ENCODE assay signal across 1 cellular context in genomic region chr2:181466661-181467576, GRCh38.
TF ChIP-seq lines count a peak whose summit lies in the region.

No MANE protein-coding gene starts in this region.

TF ChIP-seq in H1, 55 proteins besides CTCF, POLR2A, EP300 and RAD21 (continued from another document):
- TF ChIP-seq HDAC6 (IDR thresholded peaks at IDR 0.05; ENCODE audit: low read depth, low read length) (no peak), CHD7 (IDR thresholded peaks at IDR 0.05; ENCODE audit: insufficient replicate concordance, low read length) (peak; percentile 40), KDM5A (IDR thresholded peaks at IDR 0.05; ENCODE audit: low read length) (no peak), EGR1 (IDR thresholded peaks at IDR 0.05; ENCODE audit: borderline replicate concordance, low read depth, low read length) (no peak), POLR2AphosphoS5 (IDR thresholded peaks at IDR 0.05; ENCODE audit: low read depth, low read length) (no peak), GABPA (IDR thresholded peaks at IDR 0.05; ENCODE audit: borderline replicate concordance, insufficient read depth, low read length) (no peak), RNF2 (IDR thresholded peaks at IDR 0.05; ENCODE audit: borderline replicate concordance, low read depth, low read length, missing control alignments, poor library complexity, severe bottlenecking) (no peak), TEAD4 (IDR thresholded peaks at IDR 0.05; ENCODE audit: low read depth, low read length) (peak; percentile 54; the same call in 1 of the 2 replicates), CBX8 (IDR thresholded peaks at IDR 0.05; ENCODE audit: borderline replicate concordance, low read depth, low read length) (no peak), FOSL1 (IDR thresholded peaks at IDR 0.05; ENCODE audit: insufficient read depth, low read depth, low read length) (no peak), RFX5 (IDR thresholded peaks at IDR 0.05; ENCODE audit: borderline replicate concordance, low read depth, low read length) (no peak), ATF3 (IDR thresholded peaks at IDR 0.05; ENCODE audit: insufficient read depth, low read depth, low read length) (no peak), HDAC2 (IDR thresholded peaks at IDR 0.05; ENCODE audit: borderline replicate concordance in 1 of 2, low read depth in 2 of 2, low read length in 2 of 2) (no peak), SP2 (IDR thresholded peaks at IDR 0.05; ENCODE audit: low read length) (no peak)
TF ChIP-seq in H1: peak in this region for 2.
